ENCODE assay signal across 8 cellular contexts in the genomic region with DNA sequence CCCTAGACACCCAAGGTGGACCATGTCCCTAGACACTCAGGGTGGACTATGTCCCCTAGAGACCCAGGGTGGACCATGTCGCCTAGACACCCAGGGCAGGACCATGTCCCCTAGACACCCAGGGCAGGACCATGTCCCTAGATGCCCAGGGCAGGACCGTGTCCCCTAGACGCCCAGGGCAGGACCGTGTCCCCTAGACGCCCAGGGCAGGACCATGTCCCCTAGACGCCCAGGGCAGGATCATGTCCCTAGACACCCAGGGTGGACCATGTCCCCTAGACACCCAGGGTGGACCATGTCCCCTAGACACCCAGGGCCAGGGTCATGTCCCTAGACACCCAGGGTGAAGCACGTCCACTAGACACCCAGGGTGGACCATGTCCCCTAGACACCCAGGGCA. TPM values are rescaled to one million over a fixed set of nuclear protein-coding genes. Genes with fewer than 3 reads are reported as not detected.
"Had no signal": no experiment of that assay in that cellular context is flagged by ENCODE, and none has a peak within 500 bp of the region (broad histone marks: within the 10 kb centered on the region; RNA-seq: fewer than 3 reads in every experiment).

No MANE protein-coding gene starts in this region.

RNA-seq across cellular contexts. Expression of a gene that starts 3.2 kb away (rescaled TPM):
- total RNA-seq: body of pancreas, epithelial cell of proximal tubule had no signal

RNA-seq across cellular contexts. Expression of a gene that starts 13.3 kb away (rescaled TPM):
- total RNA-seq: activated B cell treated with CpG ODN at 0.5 μM for 24 hours; activated CD8-positive, alpha-beta T cell treated with anti-CD3 and anti-CD28 coated beads for 36 hours; activated T-cell treated with anti-CD3 and anti-CD28 coated beads, Interleukin-2, amount 50 U/mL, for 4 hours; epithelial cell of proximal tubule; esophagus mucosa; frontal cortex; T-helper 17 cell had no signal
